10 cellular contexts compared by ENCODE assay signal in the genomic region with DNA sequence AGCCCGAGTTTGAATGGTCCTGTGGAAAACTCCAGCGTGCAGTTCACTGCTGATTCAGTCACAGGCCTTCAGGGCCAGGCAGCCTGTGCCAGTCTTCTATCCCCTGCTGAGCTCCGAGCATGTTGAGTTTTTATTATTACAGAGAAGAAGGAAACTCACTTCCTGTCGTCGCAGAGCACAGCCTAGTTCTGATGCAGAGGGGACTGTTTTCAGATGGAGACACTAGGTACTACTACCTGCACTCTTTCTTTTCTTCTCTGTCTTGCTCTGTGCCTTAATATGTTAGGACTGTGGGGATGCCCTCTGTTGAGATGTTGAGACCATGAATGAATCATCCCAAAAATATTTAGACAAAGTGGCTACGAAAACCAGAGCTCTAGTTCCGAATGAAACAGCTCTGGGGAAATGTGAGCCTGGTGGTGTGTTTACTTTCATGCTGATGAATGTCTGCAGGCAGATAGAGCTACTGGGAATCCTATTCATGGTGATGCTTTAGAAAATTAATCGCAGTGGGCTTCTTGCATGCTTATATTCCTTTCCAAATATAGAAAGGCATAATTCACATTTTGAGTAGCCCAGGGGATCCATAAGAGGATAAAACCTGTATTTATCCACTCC. TPM values are rescaled to one million over a fixed set of nuclear protein-coding genes. Genes with fewer than 3 reads are reported as not detected.
DNase-seq lines count a peak whose midpoint lies in the region; ATAC-seq and TF ChIP-seq lines count a peak whose summit lies in the region.
"Had no signal": no experiment of that assay in that cellular context is flagged by ENCODE, and none has a peak within 500 bp of the region (broad histone marks: within the 10 kb centered on the region; RNA-seq: fewer than 3 reads in every experiment).

No MANE protein-coding gene starts in this region.

- H3K9me3 ChIP-seq in CD8-positive, alpha-beta T cell (ENCODE audit: low read length) = no peaks in the 10 kb centered on the region
- H3K9me3 ChIP-seq in muscle layer of colon (ENCODE audit: low read length) = no peaks in the 10 kb centered on the region
- H3K9me3 ChIP-seq: neutrophil had no signal

- H3K4me3 ChIP-seq in CD8-positive, alpha-beta T cell (ENCODE audit: low read depth, low read length) = no peak overlapping the region
- H3K4me3 ChIP-seq in muscle layer of colon (ENCODE audit: low read depth in 1 of 2, low read length in 2 of 2) = peak overlapping the region in 1 of 2 donors; percentile 19

- H3K9ac ChIP-seq in muscle layer of colon (ENCODE audit: low read length) = no peak overlapping the region

- H3K27me3 Mint-ChIP-seq in CD8-positive, alpha-beta T cell (ENCODE audit: low read depth) = no peaks in the 10 kb centered on the region
- H3K27me3 Mint-ChIP-seq in brain = no peaks in the 10 kb centered on the region
- H3K27me3 Mint-ChIP-seq in naive thymus-derived CD8-positive, alpha-beta T cell = no peaks in the 10 kb centered on the region

- no peaks in the 10 kb centered on the region for H3K4me1 ChIP-seq in CD8-positive, alpha-beta T cell (ENCODE audit: insufficient read depth, low read length)
- peaks cover 52% of the 10 kb centered on the region for H3K4me1 ChIP-seq in muscle layer of colon (ENCODE audit: insufficient read depth, low read length)

- POLR2A ChIA-PET in CD8-positive, alpha-beta T cell (lab: Charles Lee) = no interaction called here
- POLR2A ChIA-PET in naive thymus-derived CD8-positive, alpha-beta T cell (lab: Charles Lee) = no interaction called here

- H3K27ac ChIP-seq in CD8-positive, alpha-beta T cell (ENCODE audit: low read depth, low read length) = no peak overlapping the region
- peak overlapping the region; percentile 53 for H3K27ac ChIP-seq in muscle layer of colon (ENCODE audit: low read depth, low read length)
- H3K27ac ChIP-seq: neutrophil had no signal

- intact Hi-C loops in CD8-positive, alpha-beta T cell (cut with DNase I, micrococcal nuclease) = loop anchor here in 1 of 2 experiments (10.0 kb wide), 1 partner anchor 125 kb away; no protein-coding TSS in a partner anchor

- H3K9me3 Mint-ChIP-seq in CD8-positive, alpha-beta T cell = no peaks in the 10 kb centered on the region
- peaks cover 0 to 3% (median 0%) of the 10 kb centered on the region in 5 experiments for H3K9me3 Mint-ChIP-seq in brain
- no peaks in the 10 kb centered on the region for H3K9me3 Mint-ChIP-seq in naive thymus-derived CD8-positive, alpha-beta T cell

- no peaks in the 10 kb centered on the region for H3K27me3 ChIP-seq in CD8-positive, alpha-beta T cell (ENCODE audit: insufficient read depth, low read length)
- no peaks in the 10 kb centered on the region for H3K27me3 ChIP-seq in muscle layer of colon (ENCODE audit: control insufficient read depth in 1 of 2, insufficient read depth in 2 of 2, low read length in 2 of 2)
- H3K27me3 ChIP-seq: neutrophil had no signal

- ATAC-seq in CD8-positive, alpha-beta T cell = no peak
- ATAC-seq in GM18517 (IDR thresholded peaks at IDR 0.05; ENCODE audit: unreplicated experiment) (no peak), GM18909 (IDR thresholded peaks at IDR 0.05; ENCODE audit: poor library complexity, unreplicated experiment) (no peak)
- no peak for ATAC-seq in naive thymus-derived CD8-positive, alpha-beta T cell

- peak overlapping the region; percentile 32 for H3K27ac Mint-ChIP-seq in CD8-positive, alpha-beta T cell
- H3K27ac Mint-ChIP-seq in brain = peak overlapping the region in 4 of 5 experiments; percentile 69 to 89 (median 86)
- peak overlapping the region in 5 of 10 donors; percentile 5 to 89 (median 49) for H3K27ac Mint-ChIP-seq in naive thymus-derived CD8-positive, alpha-beta T cell

- CTCF ChIA-PET in CD8-positive, alpha-beta T cell (lab: Charles Lee) = no interaction called here

- peaks cover 30% of the 10 kb centered on the region for H3K4me1 Mint-ChIP-seq in CD8-positive, alpha-beta T cell (ENCODE audit: low read depth)
- peaks cover 58% of the 10 kb centered on the region for H3K4me1 Mint-ChIP-seq in brain
- peaks cover 19 to 34% (median 30%) of the 10 kb centered on the region in 4 donors for H3K4me1 Mint-ChIP-seq in naive thymus-derived CD8-positive, alpha-beta T cell

- no peak for TF ChIP-seq CTCF in CD8-positive, alpha-beta T cell (IDR thresholded peaks at IDR 0.05)
- TF ChIP-seq CTCF in brain (conservative IDR thresholded peaks at IDR 0.05) = no peak

- no peak for DNase-seq in CD8-positive, alpha-beta T cell
- peak; percentile 95 for DNase-seq in NCI-H146 treated with DMSO at 0.1 percent for 48 hours (lab: John Stamatoyannopoulos, UW; ENCODE audit: unreplicated experiment)
- no peak for DNase-seq in KG1 (lab: John Stamatoyannopoulos, UW)
- no peak for DNase-seq in naive thymus-derived CD8-positive, alpha-beta T cell
- DNase-seq: NCI-H1694 treated with DMSO at 0.1 percent for 48 hours had no signal

- peaks cover 40% of the 10 kb centered on the region for H3K36me3 Mint-ChIP-seq in CD8-positive, alpha-beta T cell
- peaks cover 4% of the 10 kb centered on the region for H3K36me3 Mint-ChIP-seq in brain
- H3K36me3 Mint-ChIP-seq in naive thymus-derived CD8-positive, alpha-beta T cell = peaks cover 0 to 32% (median 7%) of the 10 kb centered on the region in 3 donors

- H3K36me3 ChIP-seq in CD8-positive, alpha-beta T cell (ENCODE audit: insufficient read depth, low read length) = no peaks in the 10 kb centered on the region
- no peaks in the 10 kb centered on the region for H3K36me3 ChIP-seq in muscle layer of colon (ENCODE audit: insufficient read depth, low read length)
- H3K36me3 ChIP-seq: neutrophil had no signal

- H3K4me3 Mint-ChIP-seq in CD8-positive, alpha-beta T cell = no peak overlapping the region
- peak overlapping the region in 3 of 5 experiments; percentile 38 to 56 (median 53) for H3K4me3 Mint-ChIP-seq in brain
- no peak overlapping the region for H3K4me3 Mint-ChIP-seq in naive thymus-derived CD8-positive, alpha-beta T cell

RNA-seq across cellular contexts. Expression of gene CASP7, which starts 29.6 kb away (rescaled TPM):
- 10 to 100 TPM; 12.8 to 13.3 TPM for total RNA-seq in CD8-positive, alpha-beta T cell
- 4.9 TPM for polyA plus RNA-seq in brain (ENCODE audit: insufficient read depth, low read depth, low replicate concordance)
- total RNA-seq in naive thymus-derived CD8-positive, alpha-beta T cell = 10 to 100 TPM; 14.6 to 15.0 TPM
- 10 to 100 TPM; 13.1 to 15.8 (median 15.5) TPM for polyA plus RNA-seq in naive thymus-derived CD8-positive, alpha-beta T cell

RNA-seq across cellular contexts. Expression of gene PLEKHS1, which starts 42.2 kb away (rescaled TPM):
- not detected for total RNA-seq in CD8-positive, alpha-beta T cell
- polyA plus RNA-seq in brain (ENCODE audit: insufficient read depth, low read depth, low replicate concordance) = not detected
- not detected for total RNA-seq in naive thymus-derived CD8-positive, alpha-beta T cell
- not detected for polyA plus RNA-seq in naive thymus-derived CD8-positive, alpha-beta T cell

RNA-seq across cellular contexts. Expression of gene NRAP, which starts 45.5 kb away (rescaled TPM):
- total RNA-seq in CD8-positive, alpha-beta T cell = not detected
- 0.12 TPM for polyA plus RNA-seq in brain (ENCODE audit: insufficient read depth, low read depth, low replicate concordance)
- not detected for total RNA-seq in naive thymus-derived CD8-positive, alpha-beta T cell
- polyA plus RNA-seq in naive thymus-derived CD8-positive, alpha-beta T cell = not detected

Comparison
In these comparisons a context has a peak if more than half of its experiments do, and no peak if none do; other contexts are left out.
1. H3K4me3 Mint-ChIP-seq: peak in brain (3 of 5); none in CD8-positive, alpha-beta T cell (single experiment) and naive thymus-derived CD8-positive, alpha-beta T cell (0 of 10).